1 cellular context compared by ENCODE assay signal in the genomic region with DNA sequence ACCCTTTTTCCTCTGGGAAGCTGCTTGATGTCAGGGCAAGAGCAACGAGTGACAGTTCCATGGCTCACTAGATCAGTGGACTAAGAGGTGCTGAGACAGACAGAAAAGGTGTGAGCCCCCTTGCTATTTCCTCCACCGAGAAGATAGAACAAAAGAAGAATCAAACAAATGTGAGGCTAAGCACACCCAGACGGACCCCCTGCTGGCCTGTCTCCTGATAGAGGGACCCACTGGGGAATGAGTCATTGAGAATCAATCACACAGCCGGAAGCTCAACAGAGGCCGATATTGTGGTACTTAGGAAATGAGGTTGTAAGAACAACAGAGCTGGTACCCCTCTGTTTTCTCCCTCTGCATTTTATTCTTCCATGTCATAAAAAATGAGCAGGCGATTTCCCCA.
TF ChIP-seq lines count a peak whose summit lies in the region.

No MANE protein-coding gene starts in this region.

TF ChIP-seq in SK-N-SH, 30 proteins besides CTCF, POLR2A, EP300 and RAD21 (continued from another document):
- TF ChIP-seq REST (IDR thresholded peaks at IDR 0.05; ENCODE audit: low read depth, low read length), result no peak
